1 cellular context compared by ENCODE assay signal in the genomic region with DNA sequence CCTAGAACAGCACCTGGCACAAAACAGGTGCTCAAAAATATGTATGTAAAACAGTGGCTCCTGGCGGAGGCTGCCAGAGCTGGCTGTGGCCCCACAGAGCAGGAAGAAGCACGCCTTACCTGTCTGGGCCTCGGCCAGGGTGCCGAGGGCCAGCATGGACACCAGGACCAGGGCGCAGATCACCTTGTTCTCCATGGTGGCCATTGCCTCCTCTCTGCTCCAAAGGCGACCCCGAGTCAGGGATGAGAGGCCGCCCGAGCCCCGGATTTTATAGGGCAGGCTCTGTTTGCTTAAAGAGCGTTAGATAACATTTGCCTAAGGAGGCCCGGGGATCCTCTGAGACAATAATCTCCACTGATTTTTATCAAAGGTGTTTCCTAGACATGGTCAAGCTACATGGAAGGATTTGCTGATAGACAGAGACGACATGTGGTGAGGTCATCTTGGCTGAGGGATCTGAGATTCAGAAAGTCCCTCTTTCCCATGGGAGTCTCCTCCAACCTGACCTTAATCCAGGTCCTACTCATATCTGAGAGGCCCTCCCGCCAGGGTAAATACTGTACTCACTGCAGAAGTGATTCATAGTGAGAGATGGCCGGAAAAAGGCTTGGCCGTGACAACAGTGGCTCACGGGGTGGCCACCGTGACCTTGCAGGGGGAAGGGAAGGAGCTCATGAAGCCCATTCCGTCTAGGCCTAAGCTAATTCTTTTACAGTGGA.
TF ChIP-seq lines count a peak whose summit lies in the region.

A gene (minus strand): TSS at position 244 of the 719 bp plus-strand sequence. CDS start 40 bp downstream, at position 204.

TF ChIP-seq in K562, 482 proteins besides CTCF, POLR2A, EP300 and RAD21 (continues in another document):
- TF ChIP-seq CBX1 (IDR thresholded peaks at IDR 0.05; ENCODE audit: low read depth) (no peak), BRD4 (IDR thresholded peaks at IDR 0.05) (no peak), ZFP1 (CRISPR knock-in tag; IDR thresholded peaks at IDR 0.05) (no peak), RCOR1 (IDR thresholded peaks at IDR 0.05; ENCODE audit: borderline replicate concordance in 1 of 2, low read depth in 2 of 2, low read length in 2 of 2) (peak in 1 of 2 experiments; percentile 39; a peak in 1 of 4 replicates), FOSL1 (tag; conservative IDR thresholded peaks at IDR 0.05) (peak; percentile 49; the same call in 1 of the 2 replicates), KDM1A (IDR thresholded peaks at IDR 0.05) (peak in 1 of 2 experiments; percentile 51; a peak in 1 of 4 replicates), PRPF4 (IDR thresholded peaks at IDR 0.05; ENCODE audit: insufficient read depth, low read depth, low read length, poor library complexity, severe bottlenecking) (no peak), HMGN3 (IDR thresholded peaks at IDR 0.05; ENCODE audit: borderline replicate concordance, extremely low read depth, insufficient read length, low read depth, low read length) (no peak), RBM25 (IDR thresholded peaks at IDR 0.05; ENCODE audit: low read depth, low read length, severe bottlenecking) (no peak), DMBX1 (CRISPR knock-in tag; IDR thresholded peaks at IDR 0.05; ENCODE audit: borderline replicate concordance) (no peak), ZNF3 (CRISPR knock-in tag; IDR thresholded peaks at IDR 0.05) (no peak), CC2D1A (IDR thresholded peaks at IDR 0.05) (no peak), POLR2G (IDR thresholded peaks at IDR 0.05; ENCODE audit: low read depth, low read length) (no peak), LEF1 (IDR thresholded peaks at IDR 0.05) (peak; percentile 37; the same call in 1 of the 2 replicates), POLR2H (tag; IDR thresholded peaks at IDR 0.05; ENCODE audit: low read depth) (no peak), PTRF (tag; IDR thresholded peaks at IDR 0.05) (no peak), ZNF699 (CRISPR knock-in tag; IDR thresholded peaks at IDR 0.05; ENCODE audit: insufficient replicate concordance) (no peak), NR2C2 (CRISPR knock-in tag; IDR thresholded peaks at IDR 0.05) (no peak), NR2C2 (tag; IDR thresholded peaks at IDR 0.05) (peak; percentile 31; the same call in 1 of the 2 replicates), ZNF584 (CRISPR knock-in tag; IDR thresholded peaks at IDR 0.05; ENCODE audit: low read depth) (no peak), MEIS2 (IDR thresholded peaks at IDR 0.05; ENCODE audit: partially characterized antibody) (peak; percentile 38), NFIX (CRISPR knock-in tag; IDR thresholded peaks at IDR 0.05; ENCODE audit: low read depth) (no peak), PHF20 (IDR thresholded peaks at IDR 0.05; ENCODE audit: partially characterized antibody) (no peak), SP2 (IDR thresholded peaks at IDR 0.05; ENCODE audit: extremely low read depth, low read depth, low read length, poor library complexity, severe bottlenecking) (no peak)
- TF ChIP-seq, protein P1, sequence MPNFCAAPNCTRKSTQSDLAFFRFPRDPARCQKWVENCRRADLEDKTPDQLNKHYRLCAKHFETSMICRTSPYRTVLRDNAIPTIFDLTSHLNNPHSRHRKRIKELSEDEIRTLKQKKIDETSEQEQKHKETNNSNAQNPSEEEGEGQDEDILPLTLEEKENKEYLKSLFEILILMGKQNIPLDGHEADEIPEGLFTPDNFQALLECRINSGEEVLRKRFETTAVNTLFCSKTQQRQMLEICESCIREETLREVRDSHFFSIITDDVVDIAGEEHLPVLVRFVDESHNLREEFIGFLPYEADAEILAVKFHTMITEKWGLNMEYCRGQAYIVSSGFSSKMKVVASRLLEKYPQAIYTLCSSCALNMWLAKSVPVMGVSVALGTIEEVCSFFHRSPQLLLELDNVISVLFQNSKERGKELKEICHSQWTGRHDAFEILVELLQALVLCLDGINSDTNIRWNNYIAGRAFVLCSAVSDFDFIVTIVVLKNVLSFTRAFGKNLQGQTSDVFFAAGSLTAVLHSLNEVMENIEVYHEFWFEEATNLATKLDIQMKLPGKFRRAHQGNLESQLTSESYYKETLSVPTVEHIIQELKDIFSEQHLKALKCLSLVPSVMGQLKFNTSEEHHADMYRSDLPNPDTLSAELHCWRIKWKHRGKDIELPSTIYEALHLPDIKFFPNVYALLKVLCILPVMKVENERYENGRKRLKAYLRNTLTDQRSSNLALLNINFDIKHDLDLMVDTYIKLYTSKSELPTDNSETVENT (CRISPR knock-in tag; IDR thresholded peaks at IDR 0.05), result no peak
- TF ChIP-seq, protein P2, sequence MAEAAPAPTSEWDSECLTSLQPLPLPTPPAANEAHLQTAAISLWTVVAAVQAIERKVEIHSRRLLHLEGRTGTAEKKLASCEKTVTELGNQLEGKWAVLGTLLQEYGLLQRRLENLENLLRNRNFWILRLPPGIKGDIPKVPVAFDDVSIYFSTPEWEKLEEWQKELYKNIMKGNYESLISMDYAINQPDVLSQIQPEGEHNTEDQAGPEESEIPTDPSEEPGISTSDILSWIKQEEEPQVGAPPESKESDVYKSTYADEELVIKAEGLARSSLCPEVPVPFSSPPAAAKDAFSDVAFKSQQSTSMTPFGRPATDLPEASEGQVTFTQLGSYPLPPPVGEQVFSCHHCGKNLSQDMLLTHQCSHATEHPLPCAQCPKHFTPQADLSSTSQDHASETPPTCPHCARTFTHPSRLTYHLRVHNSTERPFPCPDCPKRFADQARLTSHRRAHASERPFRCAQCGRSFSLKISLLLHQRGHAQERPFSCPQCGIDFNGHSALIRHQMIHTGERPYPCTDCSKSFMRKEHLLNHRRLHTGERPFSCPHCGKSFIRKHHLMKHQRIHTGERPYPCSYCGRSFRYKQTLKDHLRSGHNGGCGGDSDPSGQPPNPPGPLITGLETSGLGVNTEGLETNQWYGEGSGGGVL (CRISPR knock-in tag; IDR thresholded peaks at IDR 0.05), result no peak
- TF ChIP-seq, protein P3, sequence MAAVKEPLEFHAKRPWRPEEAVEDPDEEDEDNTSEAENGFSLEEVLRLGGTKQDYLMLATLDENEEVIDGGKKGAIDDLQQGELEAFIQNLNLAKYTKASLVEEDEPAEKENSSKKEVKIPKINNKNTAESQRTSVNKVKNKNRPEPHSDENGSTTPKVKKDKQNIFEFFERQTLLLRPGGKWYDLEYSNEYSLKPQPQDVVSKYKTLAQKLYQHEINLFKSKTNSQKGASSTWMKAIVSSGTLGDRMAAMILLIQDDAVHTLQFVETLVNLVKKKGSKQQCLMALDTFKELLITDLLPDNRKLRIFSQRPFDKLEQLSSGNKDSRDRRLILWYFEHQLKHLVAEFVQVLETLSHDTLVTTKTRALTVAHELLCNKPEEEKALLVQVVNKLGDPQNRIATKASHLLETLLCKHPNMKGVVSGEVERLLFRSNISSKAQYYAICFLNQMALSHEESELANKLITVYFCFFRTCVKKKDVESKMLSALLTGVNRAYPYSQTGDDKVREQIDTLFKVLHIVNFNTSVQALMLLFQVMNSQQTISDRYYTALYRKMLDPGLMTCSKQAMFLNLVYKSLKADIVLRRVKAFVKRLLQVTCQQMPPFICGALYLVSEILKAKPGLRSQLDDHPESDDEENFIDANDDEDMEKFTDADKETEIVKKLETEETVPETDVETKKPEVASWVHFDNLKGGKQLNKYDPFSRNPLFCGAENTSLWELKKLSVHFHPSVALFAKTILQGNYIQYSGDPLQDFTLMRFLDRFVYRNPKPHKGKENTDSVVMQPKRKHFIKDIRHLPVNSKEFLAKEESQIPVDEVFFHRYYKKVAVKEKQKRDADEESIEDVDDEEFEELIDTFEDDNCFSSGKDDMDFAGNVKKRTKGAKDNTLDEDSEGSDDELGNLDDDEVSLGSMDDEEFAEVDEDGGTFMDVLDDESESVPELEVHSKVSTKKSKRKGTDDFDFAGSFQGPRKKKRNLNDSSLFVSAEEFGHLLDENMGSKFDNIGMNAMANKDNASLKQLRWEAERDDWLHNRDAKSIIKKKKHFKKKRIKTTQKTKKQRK (IDR thresholded peaks at IDR 0.05; ENCODE audit: borderline replicate concordance, low read depth, low read length), result no peak
- TF ChIP-seq, protein P4, sequence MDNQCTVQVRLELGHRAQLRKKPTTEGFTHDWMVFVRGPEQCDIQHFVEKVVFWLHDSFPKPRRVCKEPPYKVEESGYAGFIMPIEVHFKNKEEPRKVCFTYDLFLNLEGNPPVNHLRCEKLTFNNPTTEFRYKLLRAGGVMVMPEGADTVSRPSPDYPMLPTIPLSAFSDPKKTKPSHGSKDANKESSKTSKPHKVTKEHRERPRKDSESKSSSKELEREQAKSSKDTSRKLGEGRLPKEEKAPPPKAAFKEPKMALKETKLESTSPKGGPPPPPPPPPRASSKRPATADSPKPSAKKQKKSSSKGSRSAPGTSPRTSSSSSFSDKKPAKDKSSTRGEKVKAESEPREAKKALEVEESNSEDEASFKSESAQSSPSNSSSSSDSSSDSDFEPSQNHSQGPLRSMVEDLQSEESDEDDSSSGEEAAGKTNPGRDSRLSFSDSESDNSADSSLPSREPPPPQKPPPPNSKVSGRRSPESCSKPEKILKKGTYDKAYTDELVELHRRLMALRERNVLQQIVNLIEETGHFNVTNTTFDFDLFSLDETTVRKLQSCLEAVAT (IDR thresholded peaks at IDR 0.05), result no peak
- TF ChIP-seq, protein P5, sequence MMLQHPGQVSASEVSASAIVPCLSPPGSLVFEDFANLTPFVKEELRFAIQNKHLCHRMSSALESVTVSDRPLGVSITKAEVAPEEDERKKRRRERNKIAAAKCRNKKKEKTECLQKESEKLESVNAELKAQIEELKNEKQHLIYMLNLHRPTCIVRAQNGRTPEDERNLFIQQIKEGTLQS (IDR thresholded peaks at IDR 0.05), result peak; percentile 59; the same call in 1 of the 2 replicates
- TF ChIP-seq, protein P5 (CRISPR knock-in tag; conservative IDR thresholded peaks at IDR 0.05), result no peak
- TF ChIP-seq, protein P6, sequence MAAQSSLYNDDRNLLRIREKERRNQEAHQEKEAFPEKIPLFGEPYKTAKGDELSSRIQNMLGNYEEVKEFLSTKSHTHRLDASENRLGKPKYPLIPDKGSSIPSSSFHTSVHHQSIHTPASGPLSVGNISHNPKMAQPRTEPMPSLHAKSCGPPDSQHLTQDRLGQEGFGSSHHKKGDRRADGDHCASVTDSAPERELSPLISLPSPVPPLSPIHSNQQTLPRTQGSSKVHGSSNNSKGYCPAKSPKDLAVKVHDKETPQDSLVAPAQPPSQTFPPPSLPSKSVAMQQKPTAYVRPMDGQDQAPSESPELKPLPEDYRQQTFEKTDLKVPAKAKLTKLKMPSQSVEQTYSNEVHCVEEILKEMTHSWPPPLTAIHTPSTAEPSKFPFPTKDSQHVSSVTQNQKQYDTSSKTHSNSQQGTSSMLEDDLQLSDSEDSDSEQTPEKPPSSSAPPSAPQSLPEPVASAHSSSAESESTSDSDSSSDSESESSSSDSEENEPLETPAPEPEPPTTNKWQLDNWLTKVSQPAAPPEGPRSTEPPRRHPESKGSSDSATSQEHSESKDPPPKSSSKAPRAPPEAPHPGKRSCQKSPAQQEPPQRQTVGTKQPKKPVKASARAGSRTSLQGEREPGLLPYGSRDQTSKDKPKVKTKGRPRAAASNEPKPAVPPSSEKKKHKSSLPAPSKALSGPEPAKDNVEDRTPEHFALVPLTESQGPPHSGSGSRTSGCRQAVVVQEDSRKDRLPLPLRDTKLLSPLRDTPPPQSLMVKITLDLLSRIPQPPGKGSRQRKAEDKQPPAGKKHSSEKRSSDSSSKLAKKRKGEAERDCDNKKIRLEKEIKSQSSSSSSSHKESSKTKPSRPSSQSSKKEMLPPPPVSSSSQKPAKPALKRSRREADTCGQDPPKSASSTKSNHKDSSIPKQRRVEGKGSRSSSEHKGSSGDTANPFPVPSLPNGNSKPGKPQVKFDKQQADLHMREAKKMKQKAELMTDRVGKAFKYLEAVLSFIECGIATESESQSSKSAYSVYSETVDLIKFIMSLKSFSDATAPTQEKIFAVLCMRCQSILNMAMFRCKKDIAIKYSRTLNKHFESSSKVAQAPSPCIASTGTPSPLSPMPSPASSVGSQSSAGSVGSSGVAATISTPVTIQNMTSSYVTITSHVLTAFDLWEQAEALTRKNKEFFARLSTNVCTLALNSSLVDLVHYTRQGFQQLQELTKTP (IDR thresholded peaks at IDR 0.05; ENCODE audit: low read depth in 1 of 2, partially characterized antibody in 2 of 2), result no peak
- TF ChIP-seq, protein P7, sequence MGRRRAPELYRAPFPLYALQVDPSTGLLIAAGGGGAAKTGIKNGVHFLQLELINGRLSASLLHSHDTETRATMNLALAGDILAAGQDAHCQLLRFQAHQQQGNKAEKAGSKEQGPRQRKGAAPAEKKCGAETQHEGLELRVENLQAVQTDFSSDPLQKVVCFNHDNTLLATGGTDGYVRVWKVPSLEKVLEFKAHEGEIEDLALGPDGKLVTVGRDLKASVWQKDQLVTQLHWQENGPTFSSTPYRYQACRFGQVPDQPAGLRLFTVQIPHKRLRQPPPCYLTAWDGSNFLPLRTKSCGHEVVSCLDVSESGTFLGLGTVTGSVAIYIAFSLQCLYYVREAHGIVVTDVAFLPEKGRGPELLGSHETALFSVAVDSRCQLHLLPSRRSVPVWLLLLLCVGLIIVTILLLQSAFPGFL (CRISPR knock-in tag; IDR thresholded peaks at IDR 0.05), result no peak
- TF ChIP-seq, protein P8, sequence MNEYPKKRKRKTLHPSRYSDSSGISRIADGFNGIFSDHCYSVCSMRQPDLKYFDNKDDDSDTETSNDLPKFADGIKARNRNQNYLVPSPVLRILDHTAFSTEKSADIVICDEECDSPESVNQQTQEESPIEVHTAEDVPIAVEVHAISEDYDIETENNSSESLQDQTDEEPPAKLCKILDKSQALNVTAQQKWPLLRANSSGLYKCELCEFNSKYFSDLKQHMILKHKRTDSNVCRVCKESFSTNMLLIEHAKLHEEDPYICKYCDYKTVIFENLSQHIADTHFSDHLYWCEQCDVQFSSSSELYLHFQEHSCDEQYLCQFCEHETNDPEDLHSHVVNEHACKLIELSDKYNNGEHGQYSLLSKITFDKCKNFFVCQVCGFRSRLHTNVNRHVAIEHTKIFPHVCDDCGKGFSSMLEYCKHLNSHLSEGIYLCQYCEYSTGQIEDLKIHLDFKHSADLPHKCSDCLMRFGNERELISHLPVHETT (CRISPR knock-in tag; conservative IDR thresholded peaks at IDR 0.05 in 1 of 2, IDR thresholded peaks at IDR 0.05 in 1 of 2), result no peak
- TF ChIP-seq, protein P9, sequence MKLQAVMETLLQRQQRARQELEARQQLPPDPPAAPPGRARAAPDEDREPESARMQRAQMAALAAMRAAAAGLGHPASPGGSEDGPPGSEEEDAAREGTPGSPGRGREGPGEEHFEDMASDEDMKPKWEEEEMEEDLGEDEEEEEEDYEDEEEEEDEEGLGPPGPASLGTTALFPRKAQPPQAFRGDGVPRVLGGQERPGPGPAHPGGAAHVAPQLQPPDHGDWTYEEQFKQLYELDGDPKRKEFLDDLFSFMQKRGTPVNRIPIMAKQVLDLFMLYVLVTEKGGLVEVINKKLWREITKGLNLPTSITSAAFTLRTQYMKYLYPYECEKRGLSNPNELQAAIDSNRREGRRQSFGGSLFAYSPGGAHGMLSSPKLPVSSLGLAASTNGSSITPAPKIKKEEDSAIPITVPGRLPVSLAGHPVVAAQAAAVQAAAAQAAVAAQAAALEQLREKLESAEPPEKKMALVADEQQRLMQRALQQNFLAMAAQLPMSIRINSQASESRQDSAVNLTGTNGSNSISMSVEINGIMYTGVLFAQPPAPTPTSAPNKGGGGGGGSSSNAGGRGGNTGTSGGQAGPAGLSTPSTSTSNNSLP (IDR thresholded peaks at IDR 0.05; ENCODE audit: borderline replicate concordance, low read depth, low read length), result no peak
